2 cellular contexts compared by ENCODE assay signal in genomic region chr5:34511481-34511880, GRCh38.
TF ChIP-seq lines count a peak whose summit lies in the region.

No MANE protein-coding gene starts in this region.

TF ChIP-seq in liver, 16 proteins besides CTCF, POLR2A, EP300 and RAD21:
- TF ChIP-seq REST (IDR thresholded peaks at IDR 0.05) (no peak), FOXA2 (IDR thresholded peaks at IDR 0.05) (no peak), NR2F2 (IDR thresholded peaks at IDR 0.05) (no peak), EGR1 (IDR thresholded peaks at IDR 0.05; ENCODE audit: low read depth in 2 of 2) (no peak)

TF ChIP-seq in HepG2, 621 proteins besides CTCF, POLR2A, EP300 and RAD21 (continued from another document):
- TF ChIP-seq HIC2 (CRISPR knock-in tag; IDR thresholded peaks at IDR 0.05; ENCODE audit: low read depth) = no peak
- no peak for TF ChIP-seq U2AF2 (IDR thresholded peaks at IDR 0.05; ENCODE audit: low read depth, low read length)
- TF ChIP-seq NR2C2 (CRISPR knock-in tag; IDR thresholded peaks at IDR 0.05; ENCODE audit: borderline replicate concordance) = no peak
- no peak for TF ChIP-seq NR0B2 (CRISPR knock-in tag; IDR thresholded peaks at IDR 0.05)
- no peak for TF ChIP-seq PCBP2 (optimal IDR thresholded peaks at IDR 0.05; ENCODE audit: low read depth, low read length, poor library complexity, severe bottlenecking)
- TF ChIP-seq ASH2L (IDR thresholded peaks at IDR 0.05; ENCODE audit: insufficient read length, low read depth, low read length) = no peak
TF ChIP-seq in HepG2: peak in this region for 0.
